Comparison of ENCODE assay signal across 1 cellular context in genomic region chr12:53496752-53497032, GRCh38.
TF ChIP-seq lines count a peak whose summit lies in the region.

No MANE protein-coding gene starts in this region.

TF ChIP-seq in H1, 55 proteins besides CTCF, POLR2A, EP300 and RAD21:
- TF ChIP-seq KDM4A (IDR thresholded peaks at IDR 0.05; ENCODE audit: low read depth, low read length, severe bottlenecking) (no peak), SIN3A (conservative IDR thresholded peaks at IDR 0.05 in 1 of 2, IDR thresholded peaks at IDR 0.05 in 1 of 2; ENCODE audit: low read depth in 1 of 2, low read length in 2 of 2) (no peak), KDM1A (IDR thresholded peaks at IDR 0.05; ENCODE audit: borderline replicate concordance, low read length) (no peak), SIX5 (IDR thresholded peaks at IDR 0.05; ENCODE audit: low read depth, low read length) (no peak), SP1 (IDR thresholded peaks at IDR 0.05; ENCODE audit: low read depth, low read length) (no peak), POLR2AphosphoS5 (IDR thresholded peaks at IDR 0.05; ENCODE audit: low read depth, low read length) (no peak), YY1 (IDR thresholded peaks at IDR 0.05; ENCODE audit: low read depth, low read length) (no peak), KDM5A (IDR thresholded peaks at IDR 0.05; ENCODE audit: low read length) (no peak), ASH2L (IDR thresholded peaks at IDR 0.05; ENCODE audit: low read length) (no peak), BACH1 (IDR thresholded peaks at IDR 0.05; ENCODE audit: low read length) (no peak), BCL11A (IDR thresholded peaks at IDR 0.05; ENCODE audit: low read depth in 2 of 2, low read length in 2 of 2) (no peak)
- TF ChIP-seq, protein P1, sequence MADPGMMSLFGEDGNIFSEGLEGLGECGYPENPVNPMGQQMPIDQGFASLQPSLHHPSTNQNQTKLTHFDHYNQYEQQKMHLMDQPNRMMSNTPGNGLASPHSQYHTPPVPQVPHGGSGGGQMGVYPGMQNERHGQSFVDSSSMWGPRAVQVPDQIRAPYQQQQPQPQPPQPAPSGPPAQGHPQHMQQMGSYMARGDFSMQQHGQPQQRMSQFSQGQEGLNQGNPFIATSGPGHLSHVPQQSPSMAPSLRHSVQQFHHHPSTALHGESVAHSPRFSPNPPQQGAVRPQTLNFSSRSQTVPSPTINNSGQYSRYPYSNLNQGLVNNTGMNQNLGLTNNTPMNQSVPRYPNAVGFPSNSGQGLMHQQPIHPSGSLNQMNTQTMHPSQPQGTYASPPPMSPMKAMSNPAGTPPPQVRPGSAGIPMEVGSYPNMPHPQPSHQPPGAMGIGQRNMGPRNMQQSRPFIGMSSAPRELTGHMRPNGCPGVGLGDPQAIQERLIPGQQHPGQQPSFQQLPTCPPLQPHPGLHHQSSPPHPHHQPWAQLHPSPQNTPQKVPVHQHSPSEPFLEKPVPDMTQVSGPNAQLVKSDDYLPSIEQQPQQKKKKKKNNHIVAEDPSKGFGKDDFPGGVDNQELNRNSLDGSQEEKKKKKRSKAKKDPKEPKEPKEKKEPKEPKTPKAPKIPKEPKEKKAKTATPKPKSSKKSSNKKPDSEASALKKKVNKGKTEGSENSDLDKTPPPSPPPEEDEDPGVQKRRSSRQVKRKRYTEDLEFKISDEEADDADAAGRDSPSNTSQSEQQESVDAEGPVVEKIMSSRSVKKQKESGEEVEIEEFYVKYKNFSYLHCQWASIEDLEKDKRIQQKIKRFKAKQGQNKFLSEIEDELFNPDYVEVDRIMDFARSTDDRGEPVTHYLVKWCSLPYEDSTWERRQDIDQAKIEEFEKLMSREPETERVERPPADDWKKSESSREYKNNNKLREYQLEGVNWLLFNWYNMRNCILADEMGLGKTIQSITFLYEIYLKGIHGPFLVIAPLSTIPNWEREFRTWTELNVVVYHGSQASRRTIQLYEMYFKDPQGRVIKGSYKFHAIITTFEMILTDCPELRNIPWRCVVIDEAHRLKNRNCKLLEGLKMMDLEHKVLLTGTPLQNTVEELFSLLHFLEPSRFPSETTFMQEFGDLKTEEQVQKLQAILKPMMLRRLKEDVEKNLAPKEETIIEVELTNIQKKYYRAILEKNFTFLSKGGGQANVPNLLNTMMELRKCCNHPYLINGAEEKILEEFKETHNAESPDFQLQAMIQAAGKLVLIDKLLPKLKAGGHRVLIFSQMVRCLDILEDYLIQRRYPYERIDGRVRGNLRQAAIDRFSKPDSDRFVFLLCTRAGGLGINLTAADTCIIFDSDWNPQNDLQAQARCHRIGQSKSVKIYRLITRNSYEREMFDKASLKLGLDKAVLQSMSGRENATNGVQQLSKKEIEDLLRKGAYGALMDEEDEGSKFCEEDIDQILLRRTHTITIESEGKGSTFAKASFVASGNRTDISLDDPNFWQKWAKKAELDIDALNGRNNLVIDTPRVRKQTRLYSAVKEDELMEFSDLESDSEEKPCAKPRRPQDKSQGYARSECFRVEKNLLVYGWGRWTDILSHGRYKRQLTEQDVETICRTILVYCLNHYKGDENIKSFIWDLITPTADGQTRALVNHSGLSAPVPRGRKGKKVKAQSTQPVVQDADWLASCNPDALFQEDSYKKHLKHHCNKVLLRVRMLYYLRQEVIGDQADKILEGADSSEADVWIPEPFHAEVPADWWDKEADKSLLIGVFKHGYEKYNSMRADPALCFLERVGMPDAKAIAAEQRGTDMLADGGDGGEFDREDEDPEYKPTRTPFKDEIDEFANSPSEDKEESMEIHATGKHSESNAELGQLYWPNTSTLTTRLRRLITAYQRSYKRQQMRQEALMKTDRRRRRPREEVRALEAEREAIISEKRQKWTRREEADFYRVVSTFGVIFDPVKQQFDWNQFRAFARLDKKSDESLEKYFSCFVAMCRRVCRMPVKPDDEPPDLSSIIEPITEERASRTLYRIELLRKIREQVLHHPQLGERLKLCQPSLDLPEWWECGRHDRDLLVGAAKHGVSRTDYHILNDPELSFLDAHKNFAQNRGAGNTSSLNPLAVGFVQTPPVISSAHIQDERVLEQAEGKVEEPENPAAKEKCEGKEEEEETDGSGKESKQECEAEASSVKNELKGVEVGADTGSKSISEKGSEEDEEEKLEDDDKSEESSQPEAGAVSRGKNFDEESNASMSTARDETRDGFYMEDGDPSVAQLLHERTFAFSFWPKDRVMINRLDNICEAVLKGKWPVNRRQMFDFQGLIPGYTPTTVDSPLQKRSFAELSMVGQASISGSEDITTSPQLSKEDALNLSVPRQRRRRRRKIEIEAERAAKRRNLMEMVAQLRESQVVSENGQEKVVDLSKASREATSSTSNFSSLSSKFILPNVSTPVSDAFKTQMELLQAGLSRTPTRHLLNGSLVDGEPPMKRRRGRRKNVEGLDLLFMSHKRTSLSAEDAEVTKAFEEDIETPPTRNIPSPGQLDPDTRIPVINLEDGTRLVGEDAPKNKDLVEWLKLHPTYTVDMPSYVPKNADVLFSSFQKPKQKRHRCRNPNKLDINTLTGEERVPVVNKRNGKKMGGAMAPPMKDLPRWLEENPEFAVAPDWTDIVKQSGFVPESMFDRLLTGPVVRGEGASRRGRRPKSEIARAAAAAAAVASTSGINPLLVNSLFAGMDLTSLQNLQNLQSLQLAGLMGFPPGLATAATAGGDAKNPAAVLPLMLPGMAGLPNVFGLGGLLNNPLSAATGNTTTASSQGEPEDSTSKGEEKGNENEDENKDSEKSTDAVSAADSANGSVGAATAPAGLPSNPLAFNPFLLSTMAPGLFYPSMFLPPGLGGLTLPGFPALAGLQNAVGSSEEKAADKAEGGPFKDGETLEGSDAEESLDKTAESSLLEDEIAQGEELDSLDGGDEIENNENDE (IDR thresholded peaks at IDR 0.05; ENCODE audit: insufficient replicate concordance, low read length): no peak
